15 cellular contexts compared by ENCODE assay signal in the genomic region with DNA sequence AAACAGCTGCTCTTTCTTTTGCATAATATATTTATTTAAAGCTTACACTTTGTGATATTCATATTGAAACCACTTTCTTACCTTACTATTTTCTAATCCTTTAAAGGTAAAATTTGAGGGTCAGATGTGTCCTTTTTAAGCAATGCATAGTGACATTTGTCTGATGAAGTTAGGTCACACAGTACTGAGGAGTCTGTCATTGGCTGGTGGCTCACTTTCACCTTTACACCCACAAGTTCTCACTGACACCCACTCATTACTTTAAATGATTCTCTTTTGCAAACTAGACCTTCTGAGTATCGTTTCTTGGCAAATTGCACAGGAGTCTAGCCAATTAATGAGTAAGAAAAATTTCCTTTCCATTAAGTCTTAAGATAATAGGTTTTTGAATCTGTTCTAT.
DNase-seq lines count a peak whose midpoint lies in the region; ATAC-seq, FAIRE-seq and TF ChIP-seq lines count a peak whose summit lies in the region.
"Had no signal": no experiment of that assay in that cellular context is flagged by ENCODE, and none has a peak within 500 bp of the region (broad histone marks: within the 10 kb centered on the region; RNA-seq: fewer than 3 reads in every experiment).

No MANE protein-coding gene starts in this region.

- in situ Hi-C loops in GM12878 (cut with MboI) = no loop called here

- TF ChIP-seq EP300 in GM12878 (IDR thresholded peaks at IDR 0.05; ENCODE audit: borderline replicate concordance in 1 of 2, control insufficient read depth in 1 of 2, low read depth in 2 of 2, low read length in 2 of 2) = no peak

- TF ChIP-seq CTCF in GM12878 (IDR thresholded peaks at IDR 0.05 in 2 of 3, conservative IDR thresholded peaks at IDR 0.05 in 1 of 3; ENCODE audit: control insufficient read depth in 2 of 3, extremely low read depth in 1 of 3, insufficient read depth in 1 of 3, low read depth in 3 of 3, low read length in 3 of 3) (no peak), vagina (IDR thresholded peaks at IDR 0.05) (no peak)

- no peak overlapping the region for H3K9ac ChIP-seq in GM12878 (ENCODE audit: control insufficient read depth, insufficient read depth, low read length)
- H3K9ac ChIP-seq: GM23248 had no signal

- H3K4me2 ChIP-seq in GM12878 (ENCODE audit: control insufficient read depth, insufficient read depth) = no peak overlapping the region

- DNase-seq in GM12878 (ENCODE audit: low read depth, low spot score) (no peak), vagina (ENCODE audit: extremely low spot score in 2 of 2) (no peak), NCI-H446 (lab: John Stamatoyannopoulos, UW) (no peak), NCI-H1694 (lab: John Stamatoyannopoulos, UW) (no peak)
- DNase-seq: CD8-positive, alpha-beta T cell; DND-41; GM23248; Kasumi-1; NCI-H1417; NCI-H2029; NCI-H524 had no signal

- no peaks in the 10 kb centered on the region for H3K79me2 ChIP-seq in GM12878 (ENCODE audit: control insufficient read depth, insufficient read depth, low read length)

- RAD21 ChIA-PET in GM12878 (lab: Charles Lee; ENCODE audit: unreplicated experiment) = no interaction called here

- SMC1A ChIA-PET in GM12878 (lab: Charles Lee; ENCODE audit: uncharacterized antibody, unreplicated experiment) = interaction anchor here (0.5 kb wide), 1 partner anchor 244 kb away, joined by 3 read pairs; no protein-coding TSS in a partner anchor

- POLR2A ChIA-PET in GM12878 (lab: Charles Lee) = no interaction called here

- no peaks in the 10 kb centered on the region for H3K27me3 ChIP-seq in GM12878 (replicated peaks in 1 of 2; ENCODE audit: control insufficient read depth in 2 of 2, insufficient read depth in 2 of 2, low read length in 1 of 2)
- no peaks in the 10 kb centered on the region for H3K27me3 ChIP-seq in vagina

- CTCF ChIA-PET in GM12878 (lab: Yijun Ruan, JAX) = no interaction called here

- TF ChIP-seq RAD21 in GM12878 (IDR thresholded peaks at IDR 0.05; ENCODE audit: insufficient read depth, low read depth, low read length) = no peak

- no peaks in the 10 kb centered on the region for H3K36me3 ChIP-seq in GM12878 (ENCODE audit: control insufficient read depth in 2 of 2, insufficient read depth in 2 of 2, low read length in 1 of 2)
- H3K36me3 ChIP-seq in vagina = no peaks in the 10 kb centered on the region

- H3K9me3 ChIP-seq in GM12878 (replicated peaks; ENCODE audit: control insufficient read depth, insufficient read depth, low read length) (no peaks in the 10 kb centered on the region), vagina (no peaks in the 10 kb centered on the region)

- no peak overlapping the region for H2AFZ ChIP-seq in GM12878 (ENCODE audit: control insufficient read depth, low read depth, low read length)
- H2AFZ ChIP-seq: GM23248 had no signal

- H4K20me1 ChIP-seq in GM12878 (ENCODE audit: control insufficient read depth, insufficient read depth) = no peaks in the 10 kb centered on the region

- intact Hi-C loops in GM12878 (cut with micrococcal nuclease; ENCODE audit: unreplicated experiment) (no loop called here), vagina (cut with DNase I) (no loop called here)

- H3K4me1 ChIP-seq in GM12878 (ENCODE audit: control insufficient read depth, insufficient read depth, low read length) (no peaks in the 10 kb centered on the region), vagina (no peaks in the 10 kb centered on the region)

- H3K27ac ChIP-seq in GM12878 (ENCODE audit: control insufficient read depth, insufficient read depth) = no peak overlapping the region
- H3K27ac ChIP-seq in vagina = no peak overlapping the region
- H3K27ac ChIP-seq: GM23248 had no signal

- 0% methylated on average over 1 of the region's 1 CpG for whole genome bisulfite sequencing in GM12878 (ENCODE audit: insufficient coverage, insufficient replicate concordance, low lambda C conversion rate, missing lambda C conversion rate)

- H3K4me3 ChIP-seq in GM12878 (no peak overlapping the region), vagina (no peak overlapping the region)
- H3K4me3 ChIP-seq: GM23248 had no signal

- no peak for FAIRE-seq in GM12878 (lab: Jason Lieb, UNC)

- BruUV-seq in GM12878 (replicated peaks; lab: Mats Ljungman, UMichigan) = no TSS peak

- ATAC-seq in GM18870 (IDR thresholded peaks at IDR 0.05; ENCODE audit: unreplicated experiment) (peak; percentile 56), HG02610 (IDR thresholded peaks at IDR 0.05; ENCODE audit: unreplicated experiment) (peak; percentile 52), HG03039 (IDR thresholded peaks at IDR 0.05; ENCODE audit: unreplicated experiment) (peak; percentile 55), GM12878 (peak; percentile 67), HG03095 (IDR thresholded peaks at IDR 0.05; ENCODE audit: unreplicated experiment) (no peak)
- ATAC-seq: CD8-positive, alpha-beta T cell had no signal

- TF ChIP-seq POLR2A in GM12878 (IDR thresholded peaks at IDR 0.05; ENCODE audit: low read depth, low read length) (no peak), vagina (IDR thresholded peaks at IDR 0.05) (no peak)

TF ChIP-seq in GM12878, 131 proteins besides CTCF, POLR2A, EP300 and RAD21:
- TF ChIP-seq MTA2 (IDR thresholded peaks at IDR 0.05; ENCODE audit: low read depth) (peak; percentile 48), HDAC2 (IDR thresholded peaks at IDR 0.05) (no peak), BRCA1 (IDR thresholded peaks at IDR 0.05; ENCODE audit: low read depth, low read length) (no peak), SP1 (IDR thresholded peaks at IDR 0.05; ENCODE audit: low read depth, low read length) (no peak), IKZF1 (conservative IDR thresholded peaks at IDR 0.05) (no peak), MEF2A (IDR thresholded peaks at IDR 0.05; ENCODE audit: insufficient read depth, low read depth, low read length) (0 out of 2 replicates have a peak, but pooled peaks have one; percentile 13), ZNF622 (IDR thresholded peaks at IDR 0.05) (no peak), PKNOX1 (IDR thresholded peaks at IDR 0.05) (no peak), SRF (IDR thresholded peaks at IDR 0.05; ENCODE audit: low read depth in 2 of 2, low read length in 2 of 2) (peak in 1 of 2 experiments; percentile 48; a peak in 1 of 4 replicates), ATF7 (IDR thresholded peaks at IDR 0.05; ENCODE audit: low read depth) (no peak)
TF ChIP-seq in GM12878: peak in this region for 3.
